In the genomic region with DNA sequence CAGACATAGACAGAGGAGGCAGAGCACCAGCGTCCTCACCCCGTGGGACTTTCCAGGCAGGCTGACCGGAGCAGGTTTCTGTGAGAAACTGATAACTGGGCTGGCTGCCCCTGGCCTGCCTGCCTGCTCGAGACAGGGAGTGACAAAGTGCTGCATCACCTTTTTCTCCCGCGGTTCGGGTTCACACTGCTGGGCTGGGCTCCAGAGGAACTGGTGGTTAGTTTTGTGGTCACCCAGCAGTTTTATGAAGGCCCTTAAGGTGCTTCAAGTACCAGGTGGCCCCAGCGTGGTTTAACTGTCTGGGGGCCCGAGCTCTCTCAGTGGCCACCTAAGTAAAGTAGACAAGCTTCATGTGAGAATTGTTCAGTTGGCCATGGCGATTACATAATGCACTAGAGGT, we compare ENCODE assay signal across 10 cellular contexts.
DNase-seq lines count a peak whose midpoint lies in the region; ATAC-seq and TF ChIP-seq lines count a peak whose summit lies in the region.
"Had no signal": no experiment of that assay in that cellular context is flagged by ENCODE, and none has a peak within 500 bp of the region (broad histone marks: within the 10 kb centered on the region; RNA-seq: fewer than 3 reads in every experiment).

No MANE protein-coding gene starts in this region.

- no peak overlapping the region for H3K14ac ChIP-seq in neuronal stem cell (ENCODE audit: low read length)

- H3K4me1 Mint-ChIP-seq in activated T-helper 17 cell treated with anti-CD3 and anti-CD28 coated beads, Interleukin-2, amount 50 U/mL, for 72 hours = peaks cover 51% of the 10 kb centered on the region

- H2BK5ac ChIP-seq in neuronal stem cell (ENCODE audit: low read length) = no peak overlapping the region
- H2BK5ac ChIP-seq in mesendoderm (ENCODE audit: low read length) = no peak overlapping the region

- H3K23ac ChIP-seq in neuronal stem cell (ENCODE audit: low read depth, low read length, poor library complexity) (no peak overlapping the region), mesendoderm (ENCODE audit: low read length) (no peak overlapping the region)

- no peak overlapping the region for H2BK15ac ChIP-seq in neuronal stem cell (ENCODE audit: low read length)
- no peak overlapping the region for H2BK15ac ChIP-seq in mesendoderm (replicated peaks; ENCODE audit: low read depth)

- peak; percentile 52 for ATAC-seq in GM18520 (IDR thresholded peaks at IDR 0.05; ENCODE audit: unreplicated experiment)
- ATAC-seq in activated T-helper 17 cell treated with anti-CD3 and anti-CD28 coated beads, Interleukin-2, amount 50 U/mL, for 72 hours (replicated peaks) = peak; percentile 73
- no peak for ATAC-seq in GM21786 (IDR thresholded peaks at IDR 0.05; ENCODE audit: unreplicated experiment)

- no peaks in the 10 kb centered on the region for H3K9me2 ChIP-seq in MM.1S (replicated peaks; ENCODE audit: insufficient read depth, low read length)

- no peak overlapping the region for H4K5ac ChIP-seq in mesendoderm (ENCODE audit: low read length)

- H3K4me1 ChIP-seq in MM.1S (ENCODE audit: low read length) (peaks cover 48% of the 10 kb centered on the region), neuronal stem cell (ENCODE audit: control insufficient read depth in 2 of 2, insufficient read depth in 1 of 2, low read depth in 1 of 2, low read length in 2 of 2) (peaks cover 0 to 5% of the 10 kb centered on the region in 2 donors), mesendoderm (ENCODE audit: control insufficient read depth, low read depth, low read length) (peaks cover 2% of the 10 kb centered on the region)

- H2BK12ac ChIP-seq in neuronal stem cell (ENCODE audit: low read length) = no peak overlapping the region

- H3K4me2 ChIP-seq in MM.1S (ENCODE audit: low read depth, low read length) = 0 out of 2 replicates have a peak overlapping the region, but pooled peaks have one; percentile 24
- H3K4me2 ChIP-seq in neuronal stem cell (ENCODE audit: insufficient read depth, low read length, poor library complexity, severe bottlenecking) = no peak overlapping the region
- no peak overlapping the region for H3K4me2 ChIP-seq in mesendoderm (ENCODE audit: low read length)

- H3K79me2 ChIP-seq in MM.1S (ENCODE audit: low read length) (no peaks in the 10 kb centered on the region), mesendoderm (ENCODE audit: control insufficient read depth, insufficient read depth, low read length) (no peaks in the 10 kb centered on the region)

- H3K4me3 ChIP-seq in MM.1S (ENCODE audit: low read length) (no peak overlapping the region), neuronal stem cell (ENCODE audit: low read length in 2 of 2) (no peak overlapping the region), mesendoderm (ENCODE audit: low read length) (no peak overlapping the region)

- WGBS in neuronal stem cell (ENCODE audit: extremely low coverage in 2 of 2, insufficient read length in 2 of 2, insufficient replicate concordance in 1 of 2), 2 donors = no CpG with 5 or more reads among the region's 10 CpGs
- no CpG with 5 or more reads among the region's 10 CpGs for WGBS in mesendoderm (ENCODE audit: extremely low coverage, insufficient coverage, low lambda C conversion rate)

- H3K4me3 Mint-ChIP-seq in activated T-helper 17 cell treated with anti-CD3 and anti-CD28 coated beads, Interleukin-2, amount 50 U/mL, for 72 hours = peak overlapping the region; percentile 75

- H4K8ac ChIP-seq in neuronal stem cell (ENCODE audit: low read depth, low read length) (no peak overlapping the region), mesendoderm (ENCODE audit: low read depth, low read length) (no peak overlapping the region)

- H3K79me1 ChIP-seq in neuronal stem cell (ENCODE audit: low read depth, low read length) (no peaks in the 10 kb centered on the region), mesendoderm (ENCODE audit: low read length) (no peaks in the 10 kb centered on the region)

- H3K27ac ChIP-seq in MM.1S (ENCODE audit: low read length) (peak overlapping the region; percentile 92), neuronal stem cell (replicated peaks; ENCODE audit: low read length) (no peak overlapping the region), mesendoderm (ENCODE audit: low read depth, low read length) (no peak overlapping the region)

- DNase-seq in MM.1S (peak; percentile 95), neuronal stem cell (ENCODE audit: low spot score) (no peak), mesendoderm (no peak), UCSD-AML1 (lab: John Stamatoyannopoulos, UW; ENCODE audit: unreplicated experiment) (no peak), NCI-H2227 (lab: John Stamatoyannopoulos, UW; ENCODE audit: unreplicated experiment) (no peak)
- DNase-seq: NCI-H1417 treated with DMSO at 0.1 percent for 48 hours, SIG-M5 had no signal

- H3K27me3 Mint-ChIP-seq in activated T-helper 17 cell treated with anti-CD3 and anti-CD28 coated beads, Interleukin-2, amount 50 U/mL, for 72 hours = no peaks in the 10 kb centered on the region

- no peaks in the 10 kb centered on the region for H3K36me3 ChIP-seq in MM.1S (replicated peaks; ENCODE audit: insufficient read depth, low read length)
- H3K36me3 ChIP-seq in neuronal stem cell (replicated peaks in 1 of 2; ENCODE audit: control insufficient read depth in 2 of 2, insufficient read depth in 2 of 2, low read length in 2 of 2) = no peaks in the 10 kb centered on the region
- no peaks in the 10 kb centered on the region for H3K36me3 ChIP-seq in mesendoderm (ENCODE audit: control insufficient read depth, insufficient read depth, low read length)

- H2AFZ ChIP-seq in MM.1S (ENCODE audit: low read length) (no peak overlapping the region), neuronal stem cell (ENCODE audit: low read length) (no peak overlapping the region)

- peak overlapping the region; percentile 51; the same call in 1 of the 2 replicates for H3K9ac ChIP-seq in MM.1S (ENCODE audit: low read length)
- H3K9ac ChIP-seq in neuronal stem cell (ENCODE audit: low read depth, low read length, poor library complexity) = no peak overlapping the region
- H3K9ac ChIP-seq in mesendoderm (ENCODE audit: low read length) = no peak overlapping the region

- no peak for TF ChIP-seq CTCF in MM.1S (IDR thresholded peaks at IDR 0.05; ENCODE audit: low read length)

- peak overlapping the region; percentile 81 for H3K27ac Mint-ChIP-seq in activated T-helper 17 cell treated with anti-CD3 and anti-CD28 coated beads, Interleukin-2, amount 50 U/mL, for 72 hours

- H2AK5ac ChIP-seq in neuronal stem cell (ENCODE audit: low read depth, low read length) (peak overlapping the region; percentile 67), mesendoderm (ENCODE audit: low read length) (no peak overlapping the region)

- H3K4ac ChIP-seq in neuronal stem cell (ENCODE audit: low read length) (no peak overlapping the region), mesendoderm (ENCODE audit: low read depth, low read length) (no peak overlapping the region)

- peaks cover 17% of the 10 kb centered on the region for H3F3A ChIP-seq in MM.1S (ENCODE audit: insufficient read depth, low read length)

- H3K36me3 Mint-ChIP-seq in activated T-helper 17 cell treated with anti-CD3 and anti-CD28 coated beads, Interleukin-2, amount 50 U/mL, for 72 hours (ENCODE audit: low read depth) = no peaks in the 10 kb centered on the region

- H3K18ac ChIP-seq in neuronal stem cell (ENCODE audit: low read length) (peak overlapping the region; percentile 56), mesendoderm (ENCODE audit: low read length) (no peak overlapping the region)

- no peak overlapping the region for H3K56ac ChIP-seq in mesendoderm (ENCODE audit: low read length)

- no peak overlapping the region for H4K91ac ChIP-seq in neuronal stem cell (ENCODE audit: low read depth, low read length, poor library complexity)

- peaks cover 13% of the 10 kb centered on the region for H3K9me3 Mint-ChIP-seq in activated T-helper 17 cell treated with anti-CD3 and anti-CD28 coated beads, Interleukin-2, amount 50 U/mL, for 72 hours

- H3K27me3 ChIP-seq in MM.1S (replicated peaks; ENCODE audit: insufficient read depth, low read length) (no peaks in the 10 kb centered on the region), neuronal stem cell (ENCODE audit: control insufficient read depth in 3 of 3, insufficient read depth in 3 of 3, low read depth in 1 of 3, low read length in 3 of 3) (no peaks in the 10 kb centered on the region), mesendoderm (ENCODE audit: insufficient read depth, low read length, poor library complexity) (no peaks in the 10 kb centered on the region)

- H3K9me3 ChIP-seq in MM.1S (replicated peaks; ENCODE audit: insufficient read depth, low read length) = no peaks in the 10 kb centered on the region
- no peaks in the 10 kb centered on the region for H3K9me3 ChIP-seq in neuronal stem cell (replicated peaks in 1 of 2; ENCODE audit: control insufficient read depth in 2 of 2, insufficient read depth in 1 of 2, low read depth in 1 of 2, low read length in 2 of 2)

- H4K20me1 ChIP-seq in MM.1S (ENCODE audit: insufficient read depth, low read length) = no peaks in the 10 kb centered on the region

- no peak overlapping the region for H2BK120ac ChIP-seq in neuronal stem cell (ENCODE audit: low read depth, low read length)
- no peak overlapping the region for H2BK120ac ChIP-seq in mesendoderm (ENCODE audit: low read depth, low read length)
